13 cellular contexts compared by ENCODE assay signal in genomic region chr10:93267521-93267920, GRCh38.
DNase-seq lines count a peak whose midpoint lies in the region; ATAC-seq and TF ChIP-seq lines count a peak whose summit lies in the region.
"Had no signal": no experiment of that assay in that cellular context is flagged by ENCODE, and none has a peak within 500 bp of the region (broad histone marks: within the 10 kb centered on the region; RNA-seq: fewer than 3 reads in every experiment).

No MANE protein-coding gene starts in this region.

- H3K79me2 ChIP-seq in PC-9 (ENCODE audit: low read depth) = no peaks in the 10 kb centered on the region

- H3K4me3 Mint-ChIP-seq in activated CD8-positive, alpha-beta memory T cell treated with anti-CD3 and anti-CD28 coated beads, Interleukin-2, amount 10 ng/mL, durations not matched to agents 7 days and 5 days = no peak overlapping the region
- no peak overlapping the region for H3K4me3 Mint-ChIP-seq in stimulated activated memory B cell treated with anti-CD40 and anti-IgM and Interleukin-4, amounts not matched to agents 10 μg/mL and 1 μg/mL and 100 μg/mL, for 72 hours
- H3K4me3 Mint-ChIP-seq: activated naive CD4-positive, alpha-beta T cell treated with anti-CD3 and anti-CD28 coated beads, Interleukin-2, amount 50 U/mL, for 24 hours; nephron had no signal

- no peaks in the 10 kb centered on the region for H4K20me1 ChIP-seq in PC-9 (ENCODE audit: insufficient read depth)

- H3K4me1 ChIP-seq in tibial nerve (no peaks in the 10 kb centered on the region), PC-9 (replicated peaks; ENCODE audit: insufficient read depth) (no peaks in the 10 kb centered on the region)
- H3K4me1 ChIP-seq: A549, upper lobe of left lung had no signal

- H3K4me3 ChIP-seq in tibial nerve = no peak overlapping the region
- no peak overlapping the region for H3K4me3 ChIP-seq in PC-9
- H3K4me3 ChIP-seq: A549, upper lobe of left lung had no signal

- H3K4me1 Mint-ChIP-seq in activated CD8-positive, alpha-beta memory T cell treated with anti-CD3 and anti-CD28 coated beads, Interleukin-2, amount 10 ng/mL, durations not matched to agents 7 days and 5 days = peaks cover 16% of the 10 kb centered on the region
- H3K4me1 Mint-ChIP-seq in stimulated activated memory B cell treated with anti-CD40 and anti-IgM and Interleukin-4, amounts not matched to agents 10 μg/mL and 1 μg/mL and 100 μg/mL, for 72 hours = peaks cover 31% of the 10 kb centered on the region
- H3K4me1 Mint-ChIP-seq: activated naive CD4-positive, alpha-beta T cell treated with anti-CD3 and anti-CD28 coated beads, Interleukin-2, amount 50 U/mL, for 24 hours; nephron had no signal

- BruUV-seq in PC-9 (replicated peaks; lab: Mats Ljungman, UMichigan) = no TSS peak

- H3K9me3 ChIP-seq in tibial nerve = peaks cover 0 to 12% (median 0%) of the 10 kb centered on the region in 4 donors
- no peaks in the 10 kb centered on the region for H3K9me3 ChIP-seq in PC-9 (ENCODE audit: insufficient read depth, low read depth)

- no peak for DNase-seq in activated CD8-positive, alpha-beta memory T cell treated with anti-CD3 and anti-CD28 coated beads, Interleukin-2, amount 10 ng/mL, durations not matched to agents 7 days and 5 days
- no peak for DNase-seq in activated CD8-positive, alpha-beta memory T cell treated with anti-CD3 and anti-CD28 coated beads, Interleukin-2, amount 50 U/mL, for 48 hours
- DNase-seq in tibial nerve (ENCODE audit: low spot score in 2 of 2) = no peak
- no peak for DNase-seq in pons (ENCODE audit: low spot score)
- no peak for DNase-seq in PC-9
- DNase-seq: NCI-H748 treated with DMSO at 0.1 percent for 48 hours, upper lobe of left lung had no signal

- TF ChIP-seq POLR2A in tibial nerve (IDR thresholded peaks at IDR 0.05) = no peak

- H3K9me3 Mint-ChIP-seq in activated CD8-positive, alpha-beta memory T cell treated with anti-CD3 and anti-CD28 coated beads, Interleukin-2, amount 10 ng/mL, durations not matched to agents 7 days and 5 days (ENCODE audit: low read depth) = peaks cover 2% of the 10 kb centered on the region
- H3K9me3 Mint-ChIP-seq in stimulated activated memory B cell treated with anti-CD40 and anti-IgM and Interleukin-4, amounts not matched to agents 10 μg/mL and 1 μg/mL and 100 μg/mL, for 72 hours = peaks cover 8% of the 10 kb centered on the region
- H3K9me3 Mint-ChIP-seq: activated naive CD4-positive, alpha-beta T cell treated with anti-CD3 and anti-CD28 coated beads, Interleukin-2, amount 50 U/mL, for 24 hours had no signal

- H3K9me2 ChIP-seq in PC-9 (ENCODE audit: insufficient read depth) = no peaks in the 10 kb centered on the region

- H3K36me3 Mint-ChIP-seq in activated CD8-positive, alpha-beta memory T cell treated with anti-CD3 and anti-CD28 coated beads, Interleukin-2, amount 10 ng/mL, durations not matched to agents 7 days and 5 days = no peaks in the 10 kb centered on the region
- H3K36me3 Mint-ChIP-seq in stimulated activated memory B cell treated with anti-CD40 and anti-IgM and Interleukin-4, amounts not matched to agents 10 μg/mL and 1 μg/mL and 100 μg/mL, for 72 hours = no peaks in the 10 kb centered on the region

- no peaks in the 10 kb centered on the region for H3F3A ChIP-seq in PC-9 (ENCODE audit: insufficient read depth, low read depth)

- 58 to 63% methylated on average over 3 of the region's 3 CpGs for WGBS in tibial nerve, 2 donors

- TF ChIP-seq CTCF in tibial nerve (IDR thresholded peaks at IDR 0.05) (no peak), PC-9 (conservative IDR thresholded peaks at IDR 0.05) (no peak)

- H2AFZ ChIP-seq in PC-9 = no peak overlapping the region

- POLR2A ChIA-PET in PC-9 (lab: Charles Lee; ENCODE audit: unreplicated experiment) = no interaction called here

- peak; percentile 36 for ATAC-seq in activated CD8-positive, alpha-beta memory T cell treated with anti-CD3 and anti-CD28 coated beads, Interleukin-2, amount 10 ng/mL, durations not matched to agents 7 days and 5 days
- peak; percentile 99 for ATAC-seq in HG02571 (IDR thresholded peaks at IDR 0.05; ENCODE audit: unreplicated experiment)
- peak; percentile 99 for ATAC-seq in HG03439 (IDR thresholded peaks at IDR 0.05; ENCODE audit: unreplicated experiment)
- ATAC-seq in stimulated activated memory B cell treated with anti-CD40 and anti-IgM and Interleukin-4, amounts not matched to agents 10 μg/mL and 1 μg/mL and 100 μg/mL, for 72 hours = peak; percentile 97
- ATAC-seq: A549 had no signal

- H3K27me3 ChIP-seq in tibial nerve (no peaks in the 10 kb centered on the region), PC-9 (ENCODE audit: insufficient read depth, low read depth) (no peaks in the 10 kb centered on the region)
- H3K27me3 ChIP-seq: upper lobe of left lung had no signal

- intact Hi-C loops in PC-9 (cut with micrococcal nuclease; ENCODE audit: unreplicated experiment) = no loop called here

- H3K36me3 ChIP-seq in tibial nerve (no peaks in the 10 kb centered on the region), PC-9 (ENCODE audit: low read depth) (no peaks in the 10 kb centered on the region)
- H3K36me3 ChIP-seq: upper lobe of left lung had no signal

- peak overlapping the region; percentile 50 for H3K27ac Mint-ChIP-seq in activated CD8-positive, alpha-beta memory T cell treated with anti-CD3 and anti-CD28 coated beads, Interleukin-2, amount 10 ng/mL, durations not matched to agents 7 days and 5 days
- H3K27ac Mint-ChIP-seq in stimulated activated memory B cell treated with anti-CD40 and anti-IgM and Interleukin-4, amounts not matched to agents 10 μg/mL and 1 μg/mL and 100 μg/mL, for 72 hours = peak overlapping the region; percentile 76
- H3K27ac Mint-ChIP-seq: activated naive CD4-positive, alpha-beta T cell treated with anti-CD3 and anti-CD28 coated beads, Interleukin-2, amount 50 U/mL, for 24 hours; nephron had no signal

- CTCF ChIA-PET in activated CD8-positive, alpha-beta memory T cell treated with anti-CD3 and anti-CD28 coated beads, Interleukin-2, amount 10 ng/mL, durations not matched to agents 7 days and 5 days (lab: Charles Lee) = no interaction called here
- CTCF ChIA-PET in PC-9 (lab: Charles Lee) = no interaction called here

- no peak for TF ChIP-seq EP300 in tibial nerve (IDR thresholded peaks at IDR 0.05)

- H3K27ac ChIP-seq in tibial nerve (no peak overlapping the region), PC-9 (no peak overlapping the region)
- H3K27ac ChIP-seq: A549, upper lobe of left lung had no signal

- H3K4me2 ChIP-seq in PC-9 = no peak overlapping the region
- H3K4me2 ChIP-seq: A549 had no signal

- peaks cover 2% of the 10 kb centered on the region for H3K27me3 Mint-ChIP-seq in activated CD8-positive, alpha-beta memory T cell treated with anti-CD3 and anti-CD28 coated beads, Interleukin-2, amount 10 ng/mL, durations not matched to agents 7 days and 5 days
- H3K27me3 Mint-ChIP-seq in stimulated activated memory B cell treated with anti-CD40 and anti-IgM and Interleukin-4, amounts not matched to agents 10 μg/mL and 1 μg/mL and 100 μg/mL, for 72 hours = no peaks in the 10 kb centered on the region
- H3K27me3 Mint-ChIP-seq: activated naive CD4-positive, alpha-beta T cell treated with anti-CD3 and anti-CD28 coated beads, Interleukin-2, amount 50 U/mL, for 24 hours had no signal

Comparison
In these comparisons a context has a peak if more than half of its experiments do, and no peak if none do; other contexts are left out.
1. ATAC-seq: peak in every context shown above with its lines; median percentile 99 in HG02571; 99 in HG03439; 97 in stimulated activated memory B cell treated with anti-CD40 and anti-IgM and Interleukin-4, amounts not matched to agents 10 μg/mL and 1 μg/mL and 100 μg/mL, for 72 hours; 36 in activated CD8-positive, alpha-beta memory T cell treated with anti-CD3 and anti-CD28 coated beads, Interleukin-2, amount 10 ng/mL, durations not matched to agents 7 days and 5 days.